Comparison of ENCODE assay signal across 29 cellular contexts in the genomic region with DNA sequence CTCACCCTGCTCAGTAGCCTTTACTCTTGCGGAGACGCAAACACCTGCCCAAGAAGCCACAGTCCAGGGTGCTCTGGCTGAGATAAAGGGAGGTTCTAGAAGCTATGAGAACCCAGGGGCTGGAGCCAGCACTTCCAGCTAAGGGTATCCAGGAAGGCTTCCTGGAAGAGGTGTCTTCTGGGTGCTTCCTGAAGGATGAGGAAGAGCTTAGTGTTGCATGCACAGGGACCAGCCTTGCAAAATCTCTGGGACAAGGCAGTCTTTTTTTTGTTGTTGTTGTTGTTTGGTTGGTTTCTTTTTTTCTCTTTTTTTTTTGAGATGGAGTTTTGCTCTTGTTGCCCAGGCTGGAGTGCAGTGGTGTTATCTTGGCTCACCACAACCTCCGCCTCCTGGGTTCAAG. TPM values are rescaled to one million over a fixed set of nuclear protein-coding genes. Genes with fewer than 3 reads are reported as not detected.
A peak's percentile ranks its signal among the peaks of the same experiment; 100 is the strongest.
DNase-seq lines count a peak whose midpoint lies in the region; ATAC-seq, FAIRE-seq and TF ChIP-seq lines count a peak whose summit lies in the region.
"Had no signal": no experiment of that assay in that cellular context is flagged by ENCODE, and none has a peak within 500 bp of the region (broad histone marks: within the 10 kb centered on the region; RNA-seq: fewer than 3 reads in every experiment).

No MANE protein-coding gene starts in this region.

- no peaks in the 10 kb centered on the region; a peak in 2 of 7 replicates for H3K27me3 ChIP-seq in H1 (replicated peaks in 1 of 4; ENCODE audit: control insufficient read depth in 3 of 4, extremely low read depth in 1 of 4, insufficient read depth in 3 of 4, low read length in 3 of 4)
- H3K27me3 ChIP-seq: BLaER1 had no signal

- H4K91ac ChIP-seq in H1 (replicated peaks; ENCODE audit: insufficient read length, low read length), result no peak overlapping the region

- H3K4me2 ChIP-seq in A549 (no peak overlapping the region), H1 (ENCODE audit: insufficient read depth in 1 of 2, low read depth in 2 of 2, low read length in 2 of 2) (no peak overlapping the region)
- H3K4me2 ChIP-seq: BLaER1 had no signal

- no peak for FAIRE-seq in A549 (lab: Jason Lieb, UNC)
- no peak for FAIRE-seq in H1 (lab: Jason Lieb, UNC)
- FAIRE-seq: G401.6, GM12891, GM19239 had no signal

- no peak overlapping the region for H3K14ac ChIP-seq in H1 (ENCODE audit: insufficient read length)

- no peak overlapping the region for H2BK5ac ChIP-seq in H1 (ENCODE audit: low read depth, low read length)

- TF ChIP-seq POLR2A in A549 (IDR thresholded peaks at IDR 0.05; ENCODE audit: low read length) (no peak), H1 (IDR thresholded peaks at IDR 0.05; ENCODE audit: control extremely low read depth in 1 of 2, low read depth in 2 of 2, low read length in 2 of 2) (no peak)

- H4K5ac ChIP-seq in H1 (ENCODE audit: insufficient read length, low read depth, low read length), result no peak overlapping the region

- no peak overlapping the region for H3K18ac ChIP-seq in H1 (ENCODE audit: extremely low read depth, low read length)

- in situ Hi-C loops in G401 (cut with HindIII; ENCODE audit: low sequenced_read_pairs), result no loop called here

- H3K79me1 ChIP-seq in H1 (ENCODE audit: low read depth, low read length), result no peaks in the 10 kb centered on the region

- no peaks in the 10 kb centered on the region for H3K36me3 Mint-ChIP-seq in stimulated activated memory B cell treated with anti-CD40 and anti-IgM and Interleukin-4, amounts not matched to agents 10 μg/mL and 1 μg/mL and 100 μg/mL, for 72 hours
- H3K36me3 Mint-ChIP-seq: CD14-positive monocyte; CD4-positive, alpha-beta memory T cell; CD4-positive, CD25-positive, alpha-beta regulatory T cell; CD8-positive, alpha-beta memory T cell had no signal

- H2AFZ ChIP-seq in H1 (ENCODE audit: low read length), result no peak overlapping the region

- POLR2A ChIA-PET in A549 (lab: Yijun Ruan, JAX), result no interaction called here
- POLR2A ChIA-PET in H1 (lab: Charles Lee; ENCODE audit: partially characterized antibody), result interaction anchor here (0.6 to 1.4 kb wide), 4 partner anchors 12 to 159 kb away, joined by 3 to 6 read pairs (median 4); a partner anchor contains a TSS

- no peak overlapping the region for H2BK12ac ChIP-seq in H1 (ENCODE audit: low read depth, low read length)

- no peaks in the 10 kb centered on the region for H3K4me1 Mint-ChIP-seq in stimulated activated memory B cell treated with anti-CD40 and anti-IgM and Interleukin-4, amounts not matched to agents 10 μg/mL and 1 μg/mL and 100 μg/mL, for 72 hours
- H3K4me1 Mint-ChIP-seq: CD14-positive monocyte; CD4-positive, alpha-beta memory T cell; CD8-positive, alpha-beta memory T cell had no signal

- H3K27ac ChIP-seq in A549 (no peak overlapping the region), H1 (ENCODE audit: low read depth, low read length) (no peak overlapping the region)
- H3K27ac ChIP-seq: 22Rv1, BLaER1 had no signal

- H4K20me1 ChIP-seq in H1 (replicated peaks in 1 of 2; ENCODE audit: control insufficient read depth in 1 of 2, insufficient read depth in 2 of 2, low read length in 2 of 2), result peaks cover 0 to 3% of the 10 kb centered on the region in 2 experiments
- H4K20me1 ChIP-seq: BLaER1 had no signal

- no peaks in the 10 kb centered on the region for H3K27me3 Mint-ChIP-seq in stimulated activated memory B cell treated with anti-CD40 and anti-IgM and Interleukin-4, amounts not matched to agents 10 μg/mL and 1 μg/mL and 100 μg/mL, for 72 hours

- no peak for TF ChIP-seq RAD21 in A549 (conservative IDR thresholded peaks at IDR 0.05 in 1 of 2, IDR thresholded peaks at IDR 0.05 in 1 of 2)
- TF ChIP-seq RAD21 in H1 (IDR thresholded peaks at IDR 0.05 in 1 of 2, conservative IDR thresholded peaks at IDR 0.05 in 1 of 2; ENCODE audit: low read depth in 2 of 2, low read length in 2 of 2), result no peak

- no peak overlapping the region for H3K56ac ChIP-seq in H1 (replicated peaks; ENCODE audit: insufficient read length, low read depth, low read length)

- H2BK20ac ChIP-seq in H1 (ENCODE audit: low read length), result 0 out of 2 replicates have a peak overlapping the region, but pooled peaks have one; percentile 32

- peak overlapping the region; percentile 11 for H3K27ac Mint-ChIP-seq in stimulated activated memory B cell treated with anti-CD40 and anti-IgM and Interleukin-4, amounts not matched to agents 10 μg/mL and 1 μg/mL and 100 μg/mL, for 72 hours
- H3K27ac Mint-ChIP-seq: CD14-positive monocyte; CD4-positive, alpha-beta memory T cell; CD4-positive, CD25-positive, alpha-beta regulatory T cell; CD8-positive, alpha-beta memory T cell had no signal

- H3K4me3 ChIP-seq in A549, result no peak overlapping the region
- H3K4me3 ChIP-seq in H1 (ENCODE audit: extremely low read depth in 1 of 4, insufficient read depth in 2 of 4, low read depth in 3 of 4, low read length in 4 of 4), result no peak overlapping the region
- H3K4me3 ChIP-seq: BLaER1 had no signal

- TF ChIP-seq CTCF in A549 (IDR thresholded peaks at IDR 0.05), result no peak
- no peak for TF ChIP-seq CTCF in H1 (IDR thresholded peaks at IDR 0.05; ENCODE audit: control extremely low read depth in 1 of 3, insufficient read depth in 1 of 3, low read depth in 1 of 3, low read length in 3 of 3)

- no peak for DNase-seq in A549 (ENCODE audit: low read depth in 1 of 2, low spot score in 1 of 2)
- DNase-seq in H1 (ENCODE audit: low read depth in 1 of 2, low spot score in 2 of 2), result no peak
- DNase-seq in activated T-cell treated with anti-CD3 and anti-CD28 coated beads for 4 hours, result no peak
- DNase-seq in G401 (ENCODE audit: low spot score), result no peak
- DNase-seq: ACHN; BE2C; C1 segment of cervical spinal cord; CD4-positive, alpha-beta memory T cell; CD4-positive, CD25-positive, alpha-beta regulatory T cell; CD8-positive, alpha-beta memory T cell; COR-L47; DMS 273 treated with DMSO at 0.1 percent for 48 hours; DMS153; DMS53; DMS79; DND-41; EL; GF-D8 had no signal

- no peaks in the 10 kb centered on the region for H3K36me3 ChIP-seq in H1 (ENCODE audit: control insufficient read depth in 2 of 4, insufficient read depth in 4 of 4, low read length in 3 of 4)
- H3K36me3 ChIP-seq: BE2C, BLaER1 had no signal

- no peak for TF ChIP-seq EP300 in A549 (IDR thresholded peaks at IDR 0.05)
- TF ChIP-seq EP300 in H1 (IDR thresholded peaks at IDR 0.05; ENCODE audit: borderline replicate concordance in 1 of 2, low read depth in 2 of 2, low read length in 2 of 2), result no peak

- no peak overlapping the region for H2BK120ac ChIP-seq in H1 (replicated peaks; ENCODE audit: low read depth, low read length)

- no peak overlapping the region for H2AK5ac ChIP-seq in H1 (ENCODE audit: low read depth, low read length)

- no peaks in the 10 kb centered on the region for H3K4me1 ChIP-seq in A549
- H3K4me1 ChIP-seq in H1 (replicated peaks in 1 of 4; ENCODE audit: control insufficient read depth in 3 of 4, insufficient read depth in 4 of 4, low read length in 3 of 4), result peaks cover 0 to 7% (median under 1%) of the 10 kb centered on the region in 4 experiments; a peak in 2 of 7 replicates
- H3K4me1 ChIP-seq: BE2C had no signal

- H2BK15ac ChIP-seq in H1 (ENCODE audit: low read length), result no peak overlapping the region

- H3K9me3 ChIP-seq in A549 (no peaks in the 10 kb centered on the region), H1 (ENCODE audit: insufficient read depth in 2 of 2, low read depth in 1 of 2, low read length in 1 of 2) (no peaks in the 10 kb centered on the region)
- H3K9me3 ChIP-seq: BE2C had no signal

- peaks cover 6% of the 10 kb centered on the region for H3K9me3 Mint-ChIP-seq in stimulated activated memory B cell treated with anti-CD40 and anti-IgM and Interleukin-4, amounts not matched to agents 10 μg/mL and 1 μg/mL and 100 μg/mL, for 72 hours
- H3K9me3 Mint-ChIP-seq: CD4-positive, alpha-beta memory T cell had no signal

- H3K23me2 ChIP-seq in H1 (ENCODE audit: low read depth, low read length), result peaks cover 7% of the 10 kb centered on the region; the same call in 1 of the 2 replicates

- no peak overlapping the region for H3K4ac ChIP-seq in H1 (replicated peaks; ENCODE audit: insufficient read length, low read depth, low read length)

- H4K8ac ChIP-seq in H1 (ENCODE audit: extremely low read depth, insufficient read depth, low read length), result no peak overlapping the region

- H3K79me2 ChIP-seq in H1 (ENCODE audit: control insufficient read depth in 1 of 2, insufficient read depth in 2 of 2, low read length in 2 of 2), result no peaks in the 10 kb centered on the region

- H3K4me3 Mint-ChIP-seq in stimulated activated memory B cell treated with anti-CD40 and anti-IgM and Interleukin-4, amounts not matched to agents 10 μg/mL and 1 μg/mL and 100 μg/mL, for 72 hours, result no peak overlapping the region
- H3K4me3 Mint-ChIP-seq: CD4-positive, alpha-beta memory T cell; CD4-positive, CD25-positive, alpha-beta regulatory T cell had no signal

- H3K9ac ChIP-seq in H1 (replicated peaks in 1 of 4; ENCODE audit: extremely low read depth in 1 of 4, low read depth in 3 of 4, low read length in 3 of 4), result no peak overlapping the region
- H3K9ac ChIP-seq: BLaER1 had no signal

- WGBS in A549 (ENCODE audit: missing lambda C conversion rate), result 91% methylated on average over 3 of the region's 3 CpGs
- WGBS in H1 (ENCODE audit: extremely low coverage in 1 of 2, insufficient coverage in 1 of 2, insufficient read length in 1 of 2, insufficient replicate concordance in 2 of 2, low coverage in 1 of 2, low lambda C conversion rate in 2 of 2, missing lambda C conversion rate in 1 of 2), 2 experiments, result 100% methylated on average over 2 of the region's 3 CpGs; no CpG with 5 or more reads in 1 of the 2 experiments

- H3K23ac ChIP-seq in H1 (ENCODE audit: insufficient read length), result no peak overlapping the region

- CTCF ChIA-PET in A549 (lab: Yijun Ruan, JAX) (interaction anchor here (0.7 to 1.6 kb wide), 3 partner anchors 84 to 239 kb away, joined by 3 to 8 read pairs (median 4); no protein-coding TSS in a partner anchor), H1 (lab: Charles Lee; ENCODE audit: partially characterized antibody) (interaction anchor here (0.8 to 4.0 kb wide), 9 partner anchors 8 to 216 kb away, joined by 3 to 16 read pairs (median 5); no protein-coding TSS in a partner anchor)

- ATAC-seq in A549, result no peak
- ATAC-seq in stimulated activated memory B cell treated with anti-CD40 and anti-IgM and Interleukin-4, amounts not matched to agents 10 μg/mL and 1 μg/mL and 100 μg/mL, for 72 hours, result no peak

RNA-seq across cellular contexts. Expression of a gene that starts 20.6 kb away (rescaled TPM):
- polyA plus RNA-seq in A549 (2011; rRNA removed) (0.03 TPM in 1 of 2 replicates, not detected in the other), A549 (2017; fragmentation: RNase III; extraction: RNeasy Plus Mini Kit Qiagen cat#74134 plus additional on column Dnase treatment) (0.03 to 0.10 TPM in 2 of 3 replicates, not detected in the other), H1 (2011; rRNA removed) (1.8 and 2.7 TPM in 2 replicates)
- polyA plus RNA-seq in A549 (2012; cell fraction: cytosol; rRNA removed), result 0.07 TPM in 1 of 2 replicates, not detected in the other
- polyA plus RNA-seq in A549 (2012; cell fraction: nucleus; rRNA removed), result 0.01 TPM in 1 of 2 replicates, not detected in the other
- not detected in 2 replicates for polyA minus RNA-seq in A549 (2011; rRNA and poly(A)+ RNA removed)
- 3.1 and 4.1 TPM in 2 replicates for total RNA-seq in H1 (2021; fragmentation: NEBNext Ultra II Directional; extraction: Animal tissue kit (Norgen Biotek cat#: 25700))
- 3.3 TPM for polyA plus RNA-seq in H1 (2011; cell fraction: cytosol; rRNA removed)
- 8.8 TPM for polyA plus RNA-seq in H1 (2011; cell fraction: nucleus; rRNA removed)
- polyA plus RNA-seq in H1 (2012, experiment 1 of 2), result 1.9 to 7.3 TPM (median 5.3 TPM) in 4 replicates
- polyA plus RNA-seq in H1 (2012, experiment 2 of 2), result 1.5 TPM
- 2.8 TPM for polyA plus RNA-seq in H1 (2013, experiment 1 of 2)
- 3.1 TPM for polyA plus RNA-seq in H1 (2013, experiment 2 of 2)
- 2.0 and 2.5 TPM in 2 replicates for polyA minus RNA-seq in H1 (2011; rRNA and poly(A)+ RNA removed)
- polyA minus RNA-seq in H1 (2011; cell fraction: cytosol; rRNA and poly(A)+ RNA removed), result 1.3 TPM
- 2.8 TPM for polyA minus RNA-seq in H1 (2011; cell fraction: nucleus; rRNA and poly(A)+ RNA removed)
- 0.55 TPM in 1 of 2 replicates, not detected in the other for total RNA-seq in G401 (2014; rRNA removed; shearing (Covaris generic))
- total RNA-seq: A172; A673; CD4-positive, alpha-beta memory T cell; Daoy had no signal
- polyA plus RNA-seq: AG04450; CD14-positive monocyte; CD8-positive, alpha-beta memory T cell had no signal

RNA-seq across cellular contexts. Expression of a gene that starts 23.1 kb away (rescaled TPM):
- 52.8 and 54.0 TPM in 2 replicates for polyA plus RNA-seq in A549 (2011; rRNA removed)
- 105 and 143 TPM in 2 replicates for polyA plus RNA-seq in A549 (2012; cell fraction: cytosol; rRNA removed)
- polyA plus RNA-seq in A549 (2012; cell fraction: nucleus; rRNA removed), result 127 and 152 TPM in 2 replicates
- 140 to 147 TPM (median 147 TPM) in 3 replicates for polyA plus RNA-seq in A549 (2017; fragmentation: RNase III; extraction: RNeasy Plus Mini Kit Qiagen cat#74134 plus additional on column Dnase treatment)
- polyA minus RNA-seq in A549 (2011; rRNA and poly(A)+ RNA removed), result 13.3 and 17.9 TPM in 2 replicates
- total RNA-seq in H1 (2021; fragmentation: NEBNext Ultra II Directional; extraction: Animal tissue kit (Norgen Biotek cat#: 25700)), result 103 and 105 TPM in 2 replicates
- 77.6 and 107 TPM in 2 replicates for polyA plus RNA-seq in H1 (2011; rRNA removed)
- polyA plus RNA-seq in H1 (2011; cell fraction: cytosol; rRNA removed), result 75.9 TPM
- polyA plus RNA-seq in H1 (2011; cell fraction: nucleus; rRNA removed), result 70.6 TPM
- polyA plus RNA-seq in H1 (2012, experiment 1 of 2), result 56.1 to 88.6 TPM (median 80.3 TPM) in 4 replicates
- polyA plus RNA-seq in H1 (2012, experiment 2 of 2), result 93.7 TPM
- polyA plus RNA-seq in H1 (2013, experiment 1 of 2), result 103 TPM
- 124 TPM for polyA plus RNA-seq in H1 (2013, experiment 2 of 2)
- 12.5 and 15.9 TPM in 2 replicates for polyA minus RNA-seq in H1 (2011; rRNA and poly(A)+ RNA removed)
- polyA minus RNA-seq in H1 (2011; cell fraction: cytosol; rRNA and poly(A)+ RNA removed), result 45.6 TPM
- polyA minus RNA-seq in H1 (2011; cell fraction: nucleus; rRNA and poly(A)+ RNA removed), result 21.1 TPM
- 104 and 113 TPM in 2 replicates for total RNA-seq in G401 (2014; rRNA removed; shearing (Covaris generic))

RNA-seq across cellular contexts. Expression of a gene that starts 23.4 kb away (rescaled TPM):
- 0.57 and 1.1 TPM in 2 replicates for polyA plus RNA-seq in A549 (2011; rRNA removed)
- 1.2 and 1.5 TPM in 2 replicates for polyA plus RNA-seq in A549 (2012; cell fraction: cytosol; rRNA removed)
- polyA plus RNA-seq in A549 (2012; cell fraction: nucleus; rRNA removed), result 1.7 and 2.0 TPM in 2 replicates
- 1.5 to 2.5 TPM (median 1.7 TPM) in 3 replicates for polyA plus RNA-seq in A549 (2017; fragmentation: RNase III; extraction: RNeasy Plus Mini Kit Qiagen cat#74134 plus additional on column Dnase treatment)
- 0.91 and 1.4 TPM in 2 replicates for polyA minus RNA-seq in A549 (2011; rRNA and poly(A)+ RNA removed)
- total RNA-seq in H1 (2021; fragmentation: NEBNext Ultra II Directional; extraction: Animal tissue kit (Norgen Biotek cat#: 25700)), result 8.1 and 9.1 TPM in 2 replicates
- 18.5 and 31.5 TPM in 2 replicates for polyA plus RNA-seq in H1 (2011; rRNA removed)
- 17.2 TPM for polyA plus RNA-seq in H1 (2011; cell fraction: cytosol; rRNA removed)
- polyA plus RNA-seq in H1 (2011; cell fraction: nucleus; rRNA removed), result 18.7 TPM
- 6.0 to 10.7 TPM (median 8.0 TPM) in 4 replicates for polyA plus RNA-seq in H1 (2012, experiment 1 of 2)
- 10.8 TPM for polyA plus RNA-seq in H1 (2012, experiment 2 of 2)
- polyA plus RNA-seq in H1 (2013, experiment 1 of 2), result 10.7 TPM
- 10.1 TPM for polyA plus RNA-seq in H1 (2013, experiment 2 of 2)
- polyA minus RNA-seq in H1 (2011; rRNA and poly(A)+ RNA removed), result 1.7 and 2.5 TPM in 2 replicates
- polyA minus RNA-seq in H1 (2011; cell fraction: cytosol; rRNA and poly(A)+ RNA removed), result 5.8 TPM
- 4.2 TPM for polyA minus RNA-seq in H1 (2011; cell fraction: nucleus; rRNA and poly(A)+ RNA removed)
- total RNA-seq in G401 (2014; rRNA removed; shearing (Covaris generic)), result 0.10 and 1.5 TPM in 2 replicates

RNA-seq across cellular contexts. Expression of a gene that starts 34.5 kb away (rescaled TPM):
- polyA plus RNA-seq in A549 (2011; rRNA removed) (not detected in 2 replicates), A549 (2017; fragmentation: RNase III; extraction: RNeasy Plus Mini Kit Qiagen cat#74134 plus additional on column Dnase treatment) (0.03 to 0.54 TPM (median 0.12 TPM) in 3 replicates), H1 (2011; rRNA removed) (11.8 and 17.4 TPM in 2 replicates)
- polyA plus RNA-seq in A549 (2012; cell fraction: cytosol; rRNA removed), result 0.32 and 0.40 TPM in 2 replicates
- polyA plus RNA-seq in A549 (2012; cell fraction: nucleus; rRNA removed), result 0.53 and 1.8 TPM in 2 replicates
- polyA minus RNA-seq in A549 (2011; rRNA and poly(A)+ RNA removed), result not detected in 2 replicates
- 9.6 and 11.1 TPM in 2 replicates for total RNA-seq in H1 (2021; fragmentation: NEBNext Ultra II Directional; extraction: Animal tissue kit (Norgen Biotek cat#: 25700))
- polyA plus RNA-seq in H1 (2011; cell fraction: cytosol; rRNA removed), result 6.7 TPM
- 11.2 TPM for polyA plus RNA-seq in H1 (2011; cell fraction: nucleus; rRNA removed)
- 6.5 to 13.3 TPM (median 10.4 TPM) in 4 replicates for polyA plus RNA-seq in H1 (2012, experiment 1 of 2)
- polyA plus RNA-seq in H1 (2012, experiment 2 of 2), result 7.3 TPM
- polyA plus RNA-seq in H1 (2013, experiment 1 of 2), result 13.0 TPM
- 14.7 TPM for polyA plus RNA-seq in H1 (2013, experiment 2 of 2)
- 3.5 and 5.2 TPM in 2 replicates for polyA minus RNA-seq in H1 (2011; rRNA and poly(A)+ RNA removed)
- polyA minus RNA-seq in H1 (2011; cell fraction: cytosol; rRNA and poly(A)+ RNA removed), result 3.7 TPM
- polyA minus RNA-seq in H1 (2011; cell fraction: nucleus; rRNA and poly(A)+ RNA removed), result 2.6 TPM
- total RNA-seq in G401 (2014; rRNA removed; shearing (Covaris generic)), result 0.44 TPM in 1 of 2 replicates, not detected in the other
- total RNA-seq: CD4-positive, alpha-beta memory T cell; CD4-positive, CD25-positive, alpha-beta regulatory T cell; Daoy had no signal
- polyA plus RNA-seq: AG04450 had no signal

RNA-seq across cellular contexts. Expression of a gene that starts 57.7 kb away (rescaled TPM):
- polyA plus RNA-seq in A549 (2011; rRNA removed) (19.3 and 24.2 TPM in 2 replicates), A549 (2017; fragmentation: RNase III; extraction: RNeasy Plus Mini Kit Qiagen cat#74134 plus additional on column Dnase treatment) (55.5 to 62.4 TPM (median 61.7 TPM) in 3 replicates), H1 (2011; rRNA removed) (5.6 and 6.6 TPM in 2 replicates)
- polyA plus RNA-seq in A549 (2012; cell fraction: cytosol; rRNA removed), result 113 and 164 TPM in 2 replicates
- 81.5 and 129 TPM in 2 replicates for polyA plus RNA-seq in A549 (2012; cell fraction: nucleus; rRNA removed)
- 4.8 and 5.6 TPM in 2 replicates for polyA minus RNA-seq in A549 (2011; rRNA and poly(A)+ RNA removed)
- 1.9 and 3.6 TPM in 2 replicates for total RNA-seq in H1 (2021; fragmentation: NEBNext Ultra II Directional; extraction: Animal tissue kit (Norgen Biotek cat#: 25700))
- polyA plus RNA-seq in H1 (2011; cell fraction: cytosol; rRNA removed), result 5.1 TPM
- 3.1 TPM for polyA plus RNA-seq in H1 (2011; cell fraction: nucleus; rRNA removed)
- polyA plus RNA-seq in H1 (2012, experiment 1 of 2), result 3.2 to 5.8 TPM (median 4.1 TPM) in 4 replicates
- polyA plus RNA-seq in H1 (2012, experiment 2 of 2), result 6.1 TPM
- 1.4 TPM for polyA plus RNA-seq in H1 (2013, experiment 1 of 2)
- polyA plus RNA-seq in H1 (2013, experiment 2 of 2), result 2.0 TPM
- 0.22 and 0.24 TPM in 2 replicates for polyA minus RNA-seq in H1 (2011; rRNA and poly(A)+ RNA removed)
- 3.0 TPM for polyA minus RNA-seq in H1 (2011; cell fraction: cytosol; rRNA and poly(A)+ RNA removed)
- 3.1 TPM for polyA minus RNA-seq in H1 (2011; cell fraction: nucleus; rRNA and poly(A)+ RNA removed)
- total RNA-seq in G401 (2014; rRNA removed; shearing (Covaris generic)), result 13.6 and 33.3 TPM in 2 replicates
